In genomic region chr6:137277971-137278602, GRCh38 we compare ENCODE assay signal across 1 cellular context.
TF ChIP-seq lines count a peak whose summit lies in the region.

No MANE protein-coding gene starts in this region.

TF ChIP-seq in WTC11, 78 proteins besides CTCF, POLR2A, EP300 and RAD21 (continued from another document):
- no peak for TF ChIP-seq ZBTB43 (CRISPR knock-in tag; IDR thresholded peaks at IDR 0.05)
- TF ChIP-seq NR3C1 (CRISPR knock-in tag; conservative IDR thresholded peaks at IDR 0.05; ENCODE audit: low read depth) = no peak
- TF ChIP-seq IRF1 (CRISPR knock-in tag; IDR thresholded peaks at IDR 0.05) = no peak
- TF ChIP-seq OVOL2 (CRISPR knock-in tag; IDR thresholded peaks at IDR 0.05; ENCODE audit: borderline replicate concordance) = no peak
